Comparison of ENCODE assay signal across 20 cellular contexts in genomic region chr10:6558759-6559429, GRCh38. TPM values are rescaled to one million over a fixed set of nuclear protein-coding genes. Genes with fewer than 3 reads are reported as not detected.
A peak's percentile ranks its signal among the peaks of the same experiment; 100 is the strongest.
DNase-seq lines count a peak whose midpoint lies in the region; ATAC-seq and TF ChIP-seq lines count a peak whose summit lies in the region.
"Had no signal": no experiment of that assay in that cellular context is flagged by ENCODE, and none has a peak within 500 bp of the region (broad histone marks: within the 10 kb centered on the region; RNA-seq: fewer than 3 reads in every experiment).

No MANE protein-coding gene starts in this region.

- H3K27ac ChIP-seq in KMS-11 = no peak overlapping the region
- H3K27ac ChIP-seq: 22Rv1 had no signal

- no peak for ATAC-seq in naive thymus-derived CD8-positive, alpha-beta T cell
- no peak for ATAC-seq in HG02588 (IDR thresholded peaks at IDR 0.05; ENCODE audit: unreplicated experiment)
- ATAC-seq: left ventricle myocardium superior had no signal

- TF ChIP-seq CTCF in KMS-11 (conservative IDR thresholded peaks at IDR 0.05; ENCODE audit: low read depth, low read length) (no peak), foreskin fibroblast (IDR thresholded peaks at IDR 0.05; ENCODE audit: low read depth, low read length) (no peak)

- H3K27me3 Mint-ChIP-seq in T-helper 1 cell treated with Interleukin-12 subunit alpha and Interleukin-12 subunit beta and Interleukin-4 antibody, amounts not matched to agents 30 μg/mL and 1 μg/mL, for 36 hours (ENCODE audit: low read depth) = no peaks in the 10 kb centered on the region
- H3K27me3 Mint-ChIP-seq in activated naive CD4-positive, alpha-beta T cell treated with anti-CD3 and anti-CD28 coated beads, Interleukin-2, amount 10 ng/mL, durations not matched to agents 7 days and 5 days = no peaks in the 10 kb centered on the region
- H3K27me3 Mint-ChIP-seq in naive thymus-derived CD8-positive, alpha-beta T cell = no peaks in the 10 kb centered on the region

- peak overlapping the region; percentile 31; the same call in 1 of the 2 replicates for H3K4me2 ChIP-seq in KMS-11

- DNase-seq in T-helper 1 cell (no peak), RKO (ENCODE audit: low spot score) (no peak), foreskin fibroblast (no peak)
- DNase-seq in activated naive CD4-positive, alpha-beta T cell treated with anti-CD3 and anti-CD28 coated beads, Interleukin-2, amount 10 ng/mL, durations not matched to agents 7 days and 5 days = no peak
- no peak for DNase-seq in naive thymus-derived CD8-positive, alpha-beta T cell
- DNase-seq: activated CD4-positive, CD25-positive, alpha-beta regulatory T cell; foreskin melanocyte; GOT3; left ventricle myocardium superior; NCI-H2081; NCI-H524; SIG-M5; stimulated activated CD4-positive, alpha-beta T cell treated with anti-CD3 and anti-CD28 coated beads, Interleukin-4, amount 100 ng/mL, for 1 hour; stimulated activated CD8-positive, alpha-beta memory T cell treated with anti-CD3 and anti-CD28 coated beads, Interleukin-4, amount 100 ng/mL, for 48 hours had no signal

- peaks cover 13% of the 10 kb centered on the region for H3K4me1 ChIP-seq in KMS-11 (ENCODE audit: low read depth, poor library complexity, severe bottlenecking)

- peaks cover 5% of the 10 kb centered on the region for H3K9me3 Mint-ChIP-seq in T-helper 1 cell treated with Interleukin-12 subunit alpha and Interleukin-12 subunit beta and Interleukin-4 antibody, amounts not matched to agents 30 μg/mL and 1 μg/mL, for 36 hours
- H3K9me3 Mint-ChIP-seq in activated naive CD4-positive, alpha-beta T cell treated with anti-CD3 and anti-CD28 coated beads, Interleukin-2, amount 10 ng/mL, durations not matched to agents 7 days and 5 days = no peaks in the 10 kb centered on the region
- H3K9me3 Mint-ChIP-seq in naive thymus-derived CD8-positive, alpha-beta T cell = no peaks in the 10 kb centered on the region

- H3K27ac Mint-ChIP-seq in T-helper 1 cell treated with Interleukin-12 subunit alpha and Interleukin-12 subunit beta and Interleukin-4 antibody, amounts not matched to agents 30 μg/mL and 1 μg/mL, for 36 hours = peak overlapping the region; percentile 92
- peak overlapping the region; percentile 89 for H3K27ac Mint-ChIP-seq in activated naive CD4-positive, alpha-beta T cell treated with anti-CD3 and anti-CD28 coated beads, Interleukin-2, amount 10 ng/mL, durations not matched to agents 7 days and 5 days
- H3K27ac Mint-ChIP-seq in naive thymus-derived CD8-positive, alpha-beta T cell = peak overlapping the region; percentile 70 to 96 (median 85)
- H3K27ac Mint-ChIP-seq: B cell had no signal

- peak overlapping the region; percentile 79 for H3K4me3 Mint-ChIP-seq in T-helper 1 cell treated with Interleukin-12 subunit alpha and Interleukin-12 subunit beta and Interleukin-4 antibody, amounts not matched to agents 30 μg/mL and 1 μg/mL, for 36 hours
- H3K4me3 Mint-ChIP-seq in activated naive CD4-positive, alpha-beta T cell treated with anti-CD3 and anti-CD28 coated beads, Interleukin-2, amount 10 ng/mL, durations not matched to agents 7 days and 5 days = peak overlapping the region; percentile 51
- H3K4me3 Mint-ChIP-seq in naive thymus-derived CD8-positive, alpha-beta T cell = peak overlapping the region; percentile 42 to 79 (median 58)
- H3K4me3 Mint-ChIP-seq: B cell had no signal

- no peaks in the 10 kb centered on the region for H3K79me2 ChIP-seq in KMS-11 (ENCODE audit: insufficient read depth, low read depth)

- H3K4me3 ChIP-seq in KMS-11 (IDR thresholded peaks at IDR 0.05; ENCODE audit: insufficient read depth, low read depth, low read length) (no peak overlapping the region), foreskin fibroblast (ENCODE audit: low read depth in 1 of 2, low read length in 2 of 2) (no peak overlapping the region)
- H3K4me3 ChIP-seq: upper lobe of left lung had no signal

- peaks cover 85% of the 10 kb centered on the region for H3K4me1 Mint-ChIP-seq in T-helper 1 cell treated with Interleukin-12 subunit alpha and Interleukin-12 subunit beta and Interleukin-4 antibody, amounts not matched to agents 30 μg/mL and 1 μg/mL, for 36 hours (ENCODE audit: low read depth)
- peaks cover 88% of the 10 kb centered on the region for H3K4me1 Mint-ChIP-seq in activated naive CD4-positive, alpha-beta T cell treated with anti-CD3 and anti-CD28 coated beads, Interleukin-2, amount 10 ng/mL, durations not matched to agents 7 days and 5 days
- H3K4me1 Mint-ChIP-seq in naive thymus-derived CD8-positive, alpha-beta T cell = peaks cover 66 to 95% (median 90%) of the 10 kb centered on the region in 4 donors
- H3K4me1 Mint-ChIP-seq: B cell had no signal

- CTCF ChIA-PET in activated naive CD4-positive, alpha-beta T cell treated with anti-CD3 and anti-CD28 coated beads, Interleukin-2, amount 10 ng/mL, durations not matched to agents 7 days and 5 days (lab: Charles Lee) = interaction anchor here (1.2 to 2.0 kb wide), 4 partner anchors 16 to 113 kb away, joined by 3 to 5 read pairs (median 4); no protein-coding TSS in a partner anchor

- H3K9ac ChIP-seq in KMS-11 = no peak overlapping the region

- H3K27me3 ChIP-seq in KMS-11 (ENCODE audit: insufficient read depth, low read depth) = no peaks in the 10 kb centered on the region
- H3K27me3 ChIP-seq: upper lobe of left lung had no signal

- no peak overlapping the region for H2AFZ ChIP-seq in KMS-11 (ENCODE audit: low read depth)

- POLR2A ChIA-PET in naive thymus-derived CD8-positive, alpha-beta T cell (lab: Charles Lee) = interaction anchor here (0.6 to 2.4 kb wide), 4 partner anchors 16 to 71 kb away, joined by 3 to 13 read pairs (median 4); no protein-coding TSS in a partner anchor

- H4K20me1 ChIP-seq in KMS-11 (ENCODE audit: insufficient read depth) = no peaks in the 10 kb centered on the region

- no peaks in the 10 kb centered on the region for H3K36me3 ChIP-seq in KMS-11 (ENCODE audit: insufficient read depth)
- H3K36me3 ChIP-seq: upper lobe of left lung had no signal

- H3K36me3 Mint-ChIP-seq in T-helper 1 cell treated with Interleukin-12 subunit alpha and Interleukin-12 subunit beta and Interleukin-4 antibody, amounts not matched to agents 30 μg/mL and 1 μg/mL, for 36 hours (ENCODE audit: low read depth) = peaks cover 64% of the 10 kb centered on the region
- peaks cover 72% of the 10 kb centered on the region for H3K36me3 Mint-ChIP-seq in activated naive CD4-positive, alpha-beta T cell treated with anti-CD3 and anti-CD28 coated beads, Interleukin-2, amount 10 ng/mL, durations not matched to agents 7 days and 5 days
- H3K36me3 Mint-ChIP-seq in naive thymus-derived CD8-positive, alpha-beta T cell = peaks cover 0 to 27% (median 15%) of the 10 kb centered on the region in 3 donors

RNA-seq across cellular contexts. Expression of gene PRKCQ, which starts 21.2 kb away (rescaled TPM):
- total RNA-seq in naive thymus-derived CD8-positive, alpha-beta T cell = 10 to 100 TPM; 59.3 to 60.0 TPM
- 10 to 100 TPM; 30.9 to 51.6 (median 37.6) TPM for polyA plus RNA-seq in naive thymus-derived CD8-positive, alpha-beta T cell
